8 cellular contexts compared by ENCODE assay signal in genomic region chr6:10426781-10427279, GRCh38. TPM values are rescaled to one million over a fixed set of nuclear protein-coding genes. Genes with fewer than 3 reads are reported as not detected.
DNase-seq lines count a peak whose midpoint lies in the region; ATAC-seq, FAIRE-seq and TF ChIP-seq lines count a peak whose summit lies in the region.

No MANE protein-coding gene starts in this region.

- H3K27me3 Mint-ChIP-seq in activated CD8-positive, alpha-beta memory T cell treated with anti-CD3 and anti-CD28 coated beads, Interleukin-2, amount 10 ng/mL, durations not matched to agents 7 days and 5 days, result peaks cover 74% of the 10 kb centered on the region
- peaks cover 41% of the 10 kb centered on the region for H3K27me3 Mint-ChIP-seq in activated naive CD8-positive, alpha-beta T cell

- CTCF ChIA-PET in activated CD8-positive, alpha-beta memory T cell treated with anti-CD3 and anti-CD28 coated beads, Interleukin-2, amount 10 ng/mL, durations not matched to agents 7 days and 5 days (lab: Charles Lee), result interaction anchor here (1.4 kb wide), 2 partner anchors 12 to 1444 kb away, joined by 3 to 4 read pairs; partner anchors contain the start of gene TFAP2A

- peaks cover 2% of the 10 kb centered on the region for H3K36me3 Mint-ChIP-seq in activated CD8-positive, alpha-beta memory T cell treated with anti-CD3 and anti-CD28 coated beads, Interleukin-2, amount 10 ng/mL, durations not matched to agents 7 days and 5 days
- no peaks in the 10 kb centered on the region for H3K36me3 Mint-ChIP-seq in activated naive CD8-positive, alpha-beta T cell

- peaks cover 53% of the 10 kb centered on the region for H3K4me1 ChIP-seq in suprapubic skin

- ATAC-seq in activated CD8-positive, alpha-beta memory T cell treated with anti-CD3 and anti-CD28 coated beads, Interleukin-2, amount 10 ng/mL, durations not matched to agents 7 days and 5 days, result no peak
- no peak for ATAC-seq in HG02885 (IDR thresholded peaks at IDR 0.05; ENCODE audit: poor library complexity, unreplicated experiment)

- no peak overlapping the region for H3K27ac Mint-ChIP-seq in activated CD8-positive, alpha-beta memory T cell treated with anti-CD3 and anti-CD28 coated beads, Interleukin-2, amount 10 ng/mL, durations not matched to agents 7 days and 5 days
- H3K27ac Mint-ChIP-seq in activated naive CD8-positive, alpha-beta T cell, result no peak overlapping the region

- H3K4me3 ChIP-seq in kidney epithelial cell (ENCODE audit: low read depth, low read length) (peak overlapping the region; percentile 39), suprapubic skin (peak overlapping the region; percentile 63)

- FAIRE-seq in frontal cortex (lab: Jason Lieb, UNC), result no peak

- TF ChIP-seq CTCF in kidney epithelial cell (IDR thresholded peaks at IDR 0.05; ENCODE audit: insufficient read depth, low read length, poor library complexity, severe bottlenecking) (no peak), suprapubic skin (IDR thresholded peaks at IDR 0.05) (no peak)

- peaks cover 39% of the 10 kb centered on the region for H3K27me3 ChIP-seq in kidney epithelial cell (ENCODE audit: control insufficient read depth, insufficient read depth, low read length)
- H3K27me3 ChIP-seq in suprapubic skin, result peaks cover 33% of the 10 kb centered on the region

- peak overlapping the region; percentile 59 for H3K4me3 Mint-ChIP-seq in activated CD8-positive, alpha-beta memory T cell treated with anti-CD3 and anti-CD28 coated beads, Interleukin-2, amount 10 ng/mL, durations not matched to agents 7 days and 5 days
- H3K4me3 Mint-ChIP-seq in activated naive CD8-positive, alpha-beta T cell, result peak overlapping the region; percentile 73

- H3K9me3 Mint-ChIP-seq in activated CD8-positive, alpha-beta memory T cell treated with anti-CD3 and anti-CD28 coated beads, Interleukin-2, amount 10 ng/mL, durations not matched to agents 7 days and 5 days (ENCODE audit: low read depth), result no peaks in the 10 kb centered on the region
- no peaks in the 10 kb centered on the region for H3K9me3 Mint-ChIP-seq in activated naive CD8-positive, alpha-beta T cell (ENCODE audit: low read depth)

- TF ChIP-seq POLR2A in suprapubic skin (IDR thresholded peaks at IDR 0.05), result no peak

- 18% methylated on average over 6 of the region's 6 CpGs for WGBS in suprapubic skin

- H3K9me3 ChIP-seq in suprapubic skin, result no peaks in the 10 kb centered on the region

- peaks cover 18% of the 10 kb centered on the region for H3K4me1 Mint-ChIP-seq in activated CD8-positive, alpha-beta memory T cell treated with anti-CD3 and anti-CD28 coated beads, Interleukin-2, amount 10 ng/mL, durations not matched to agents 7 days and 5 days
- peaks cover 11% of the 10 kb centered on the region for H3K4me1 Mint-ChIP-seq in activated naive CD8-positive, alpha-beta T cell (ENCODE audit: low read depth)

- H3K36me3 ChIP-seq in kidney epithelial cell (ENCODE audit: control insufficient read depth, insufficient read depth, low read length) (no peaks in the 10 kb centered on the region), suprapubic skin (no peaks in the 10 kb centered on the region)

- DNase-seq in activated CD8-positive, alpha-beta memory T cell treated with anti-CD3 and anti-CD28 coated beads, Interleukin-2, amount 10 ng/mL, durations not matched to agents 7 days and 5 days, result no peak
- DNase-seq in activated CD8-positive, alpha-beta memory T cell treated with anti-CD3 and anti-CD28 coated beads, Interleukin-2, amount 50 U/mL, for 48 hours, result no peak
- DNase-seq in kidney epithelial cell (ENCODE audit: low read depth) (no peak), suprapubic skin (ENCODE audit: low spot score in 2 of 2) (no peak), 8988T (no peak), frontal cortex (ENCODE audit: low spot score in 2 of 2) (no peak)

- peak overlapping the region; percentile 89 for H3K27ac ChIP-seq in suprapubic skin

- TF ChIP-seq EP300 in suprapubic skin (IDR thresholded peaks at IDR 0.05), result no peak

RNA-seq across cellular contexts. Expression of gene TFAP2A, which starts 12.0 kb away (rescaled TPM):
- under 1 TPM; 0.18 to 0.21 TPM for total RNA-seq in activated CD8-positive, alpha-beta memory T cell treated with anti-CD3 and anti-CD28 coated beads, Interleukin-2, amount 10 ng/mL, durations not matched to agents 7 days and 5 days
- total RNA-seq in kidney epithelial cell, result 8.8 and 11.2 TPM in 2 replicates
- 100 to 1,000 TPM in 1 of 4 donors, 10 to 100 TPM in 3; 86.7 to 135 (median 91.9) TPM for total RNA-seq in suprapubic skin
- not detected for total RNA-seq in frontal cortex
